9 cellular contexts compared by ENCODE assay signal in genomic region chr9:86503281-86503680, GRCh38.
"Had no signal": no experiment of that assay in that cellular context is flagged by ENCODE, and none has a peak within 500 bp of the region (broad histone marks: within the 10 kb centered on the region; RNA-seq: fewer than 3 reads in every experiment).

No MANE protein-coding gene starts in this region.

- H3K4me3 ChIP-seq: GM23248, HAP-1, K562 had no signal

- H3K27ac ChIP-seq: GM23248, HL-60 had no signal

- DNase-seq: GM23248, GOT3, H7, HFFc6 had no signal

- H3K36me3 ChIP-seq: HAP-1 had no signal

- H3K4me3 Mint-ChIP-seq: HFFc6 had no signal

- H3K4me1 ChIP-seq: HAP-1 had no signal

- H3K9me3 ChIP-seq: HAP-1 had no signal

- ATAC-seq: HCT116, HepG2, K562 had no signal

- H3K9me3 Mint-ChIP-seq: HFFc6 had no signal
